ENCODE assay signal across 11 cellular contexts in genomic region chr16:69089091-69089912, GRCh38. TPM values are rescaled to one million over a fixed set of nuclear protein-coding genes. Genes with fewer than 3 reads are reported as not detected.
DNase-seq lines count a peak whose midpoint lies in the region; ATAC-seq, FAIRE-seq and TF ChIP-seq lines count a peak whose summit lies in the region.
"Had no signal": no experiment of that assay in that cellular context is flagged by ENCODE, and none has a peak within 500 bp of the region (broad histone marks: within the 10 kb centered on the region; RNA-seq: fewer than 3 reads in every experiment).

No MANE protein-coding gene starts in this region.

- peaks cover 3% of the 10 kb centered on the region for H3K36me3 Mint-ChIP-seq in type B pancreatic cell
- H3K36me3 Mint-ChIP-seq: activated naive CD4-positive, alpha-beta T cell treated with anti-CD3 and anti-CD28 coated beads, Interleukin-2, amount 50 U/mL, for 24 hours had no signal

- H3K27me3 ChIP-seq in heart right ventricle (no peaks in the 10 kb centered on the region), colonic mucosa (no peaks in the 10 kb centered on the region)

- peaks cover 13% of the 10 kb centered on the region for H3K4me1 Mint-ChIP-seq in type B pancreatic cell (ENCODE audit: unreplicated experiment)
- H3K4me1 Mint-ChIP-seq: activated naive CD4-positive, alpha-beta T cell treated with anti-CD3 and anti-CD28 coated beads, Interleukin-2, amount 50 U/mL, for 24 hours had no signal

- WGBS in heart right ventricle, 2 donors = 45 to 53% methylated on average over 16 of the region's 16 CpGs

- H3K36me3 ChIP-seq in heart right ventricle = peaks cover 0 to 13% (median 0%) of the 10 kb centered on the region in 9 donors
- H3K36me3 ChIP-seq in colonic mucosa = no peaks in the 10 kb centered on the region
- H3K36me3 ChIP-seq: thoracic aorta had no signal

- no peak overlapping the region for H3K4me3 ChIP-seq in heart right ventricle
- no peak overlapping the region for H3K4me3 ChIP-seq in colonic mucosa
- H3K4me3 ChIP-seq: thoracic aorta had no signal

- peaks cover 0 to 33% (median 15%) of the 10 kb centered on the region in 9 donors for H3K4me1 ChIP-seq in heart right ventricle
- H3K4me1 ChIP-seq in colonic mucosa = no peaks in the 10 kb centered on the region

- peak overlapping the region; percentile 22 for H3K27ac Mint-ChIP-seq in type B pancreatic cell

- peak overlapping the region in 5 of 10 donors; percentile 14 to 59 (median 39) for H3K27ac ChIP-seq in heart right ventricle
- H3K27ac ChIP-seq in colonic mucosa = no peak overlapping the region
- H3K27ac ChIP-seq: thoracic aorta had no signal

- DNase-seq in heart right ventricle (no peak), Right ventricle myocardium inferior (ENCODE audit: missing footprints) (no peak), RCC 7860 (ENCODE audit: low spot score) (peak; percentile 21), type B pancreatic cell (ENCODE audit: extremely low spot score, unreplicated experiment) (no peak), colonic mucosa (no peak), H4 (ENCODE audit: low spot score) (no peak)
- DNase-seq: EL had no signal

- ATAC-seq in heart right ventricle (peak in 6 of 8 donors; percentile 39 to 61 (median 49)), Right ventricle myocardium inferior (no peak), esophagus mucosa (peak; percentile 89), HG02642 (IDR thresholded peaks at IDR 0.05; ENCODE audit: poor library complexity, unreplicated experiment) (no peak)

- H3K9me3 ChIP-seq in heart right ventricle (no peaks in the 10 kb centered on the region), colonic mucosa (no peaks in the 10 kb centered on the region)
- H3K9me3 ChIP-seq: thoracic aorta had no signal

- intact Hi-C loops in heart right ventricle (cut with DNase I) = loop anchor here in 1 of 10 donors (10.0 kb wide), 1 partner anchor 115 kb away; no protein-coding TSS in a partner anchor
- intact Hi-C loops in Right ventricle myocardium inferior (cut with DNase I) = no loop called here
- intact Hi-C loops in colonic mucosa (cut with DNase I) = no loop called here

- peak overlapping the region; percentile 7 for H3K4me3 Mint-ChIP-seq in type B pancreatic cell
- H3K4me3 Mint-ChIP-seq: activated naive CD4-positive, alpha-beta T cell treated with anti-CD3 and anti-CD28 coated beads, Interleukin-2, amount 50 U/mL, for 24 hours had no signal

- FAIRE-seq in RCC 7860 (lab: Jason Lieb, UNC) = no peak

- TF ChIP-seq CTCF in heart right ventricle (IDR thresholded peaks at IDR 0.05) (no peak), type B pancreatic cell (conservative IDR thresholded peaks at IDR 0.05) (no peak), colonic mucosa (IDR thresholded peaks at IDR 0.05) (no peak)

- H3K9me3 Mint-ChIP-seq in type B pancreatic cell = no peaks in the 10 kb centered on the region
- H3K9me3 Mint-ChIP-seq: activated naive CD4-positive, alpha-beta T cell treated with anti-CD3 and anti-CD28 coated beads, Interleukin-2, amount 50 U/mL, for 24 hours had no signal

- H3K27me3 Mint-ChIP-seq in type B pancreatic cell = peaks cover 2% of the 10 kb centered on the region
- H3K27me3 Mint-ChIP-seq: activated naive CD4-positive, alpha-beta T cell treated with anti-CD3 and anti-CD28 coated beads, Interleukin-2, amount 50 U/mL, for 24 hours had no signal

- H3K9ac ChIP-seq in colonic mucosa (ENCODE audit: low read depth in 2 of 2, low read length in 2 of 2) = no peak overlapping the region

RNA-seq across cellular contexts. Expression of gene HAS3, which starts 16.2 kb away (rescaled TPM):
- total RNA-seq in heart right ventricle (1 to 10 TPM in 1 of 10 donors, under 1 TPM in 9; 0.15 to 1.8 (median 0.38) TPM), Right ventricle myocardium inferior (0.30 TPM), esophagus mucosa (72.2 TPM), type B pancreatic cell (ENCODE audit: low replicate concordance) (1.5 and 3.7 TPM in 2 replicates), colonic mucosa (10 to 100 TPM in 1 of 2 donors, 1 to 10 TPM in 1; 5.1 to 19.9 TPM)
- polyA plus RNA-seq in heart right ventricle = under 1 TPM; 0.22 to 0.65 TPM
- total RNA-seq in H4 (2014; rRNA removed; shearing (Covaris generic)) = 0.45 TPM in 1 of 2 replicates, not detected in the other

RNA-seq across cellular contexts. Expression of gene CHTF8, which starts 43.1 kb away (rescaled TPM):
- total RNA-seq in heart right ventricle = 10 to 100 TPM; 46.1 to 80.6 (median 55.6) TPM
- polyA plus RNA-seq in heart right ventricle = 10 to 100 TPM; 17.2 to 38.0 TPM
- 58.3 TPM for total RNA-seq in Right ventricle myocardium inferior
- total RNA-seq in esophagus mucosa = 89.6 TPM
- 101 and 131 TPM in 2 replicates for total RNA-seq in type B pancreatic cell (ENCODE audit: low replicate concordance)
- 100 to 1,000 TPM in 1 of 2 donors, 10 to 100 TPM in 1; 82.9 to 143 TPM for total RNA-seq in colonic mucosa
- 59.1 and 59.3 TPM in 2 replicates for total RNA-seq in H4 (2014; rRNA removed; shearing (Covaris generic))

RNA-seq across cellular contexts. Expression of gene UTP4, which starts 43.1 kb away (rescaled TPM):
- total RNA-seq in heart right ventricle (10 to 100 TPM; 19.1 to 32.8 (median 26.8) TPM), Right ventricle myocardium inferior (26.6 TPM), esophagus mucosa (30.2 TPM), type B pancreatic cell (ENCODE audit: low replicate concordance) (42.5 and 51.9 TPM in 2 replicates), colonic mucosa (10 to 100 TPM; 19.2 to 32.9 TPM)
- polyA plus RNA-seq in heart right ventricle = 10 to 100 TPM; 13.0 to 22.8 TPM
- total RNA-seq in H4 (2014; rRNA removed; shearing (Covaris generic)) = 16.3 and 22.7 TPM in 2 replicates

Comparison
In these comparisons a context has a peak if more than half of its experiments do, and no peak if none do; other contexts are left out.
1. ATAC-seq: peak in heart right ventricle (6 of 8) and esophagus mucosa (single experiment); none in Right ventricle myocardium inferior (single experiment) and HG02642 (single experiment).